27 cellular contexts compared by ENCODE assay signal in genomic region chr14:78278464-78278863, GRCh38.
A peak's percentile ranks its signal among the peaks of the same experiment; 100 is the strongest.
DNase-seq lines count a peak whose midpoint lies in the region; ATAC-seq and TF ChIP-seq lines count a peak whose summit lies in the region.
"Had no signal": no experiment of that assay in that cellular context is flagged by ENCODE, and none has a peak within 500 bp of the region (broad histone marks: within the 10 kb centered on the region; RNA-seq: fewer than 3 reads in every experiment).

No MANE protein-coding gene starts in this region.

- no peak overlapping the region for H2AFZ ChIP-seq in Karpas-422 (ENCODE audit: low read length)

- H3K4me1 ChIP-seq in Karpas-422 (ENCODE audit: low read length): peaks cover 21% of the 10 kb centered on the region
- no peaks in the 10 kb centered on the region for H3K4me1 ChIP-seq in heart left ventricle
- H3K4me1 ChIP-seq: A549, BE2C, spleen, tibial artery had no signal

- BruUV-seq in Calu3 (replicated peaks; lab: Mats Ljungman, UMichigan): no TSS peak

- H3K27me3 ChIP-seq in Karpas-422 (ENCODE audit: low read length): no peaks in the 10 kb centered on the region; the same call in 1 of the 2 replicates
- peaks cover 0 to 7% (median 0%) of the 10 kb centered on the region in 9 donors for H3K27me3 ChIP-seq in heart left ventricle
- H3K27me3 ChIP-seq: BE2C, spleen had no signal

- H3K9ac ChIP-seq in Karpas-422 (ENCODE audit: low read length): no peak overlapping the region

- no peaks in the 10 kb centered on the region for H3K9me3 Mint-ChIP-seq in Calu3 (ENCODE audit: low read depth, unreplicated experiment)
- H3K9me3 Mint-ChIP-seq: activated naive CD4-positive, alpha-beta T cell treated with anti-CD3 and anti-CD28 coated beads, Interleukin-2, amount 10 ng/mL, durations not matched to agents 7 days and 5 days; dendritic cell treated with granulocyte-macrophage colony-stimulating factor and Interleukin-4, amounts not matched to agents 40 ng/mL and 50 ng/mL, for 4 days had no signal

- TF ChIP-seq CTCF in Calu3 (IDR thresholded peaks at IDR 0.05; ENCODE audit: unreplicated experiment): no peak
- TF ChIP-seq CTCF in heart left ventricle (IDR thresholded peaks at IDR 0.05): no peak

- ATAC-seq in heart left ventricle: no peak
- ATAC-seq in GM18502 (IDR thresholded peaks at IDR 0.05; ENCODE audit: poor library complexity, unreplicated experiment): no peak
- ATAC-seq: A549; stimulated activated naive CD8-positive, alpha-beta T cell treated with anti-CD3 and anti-CD28 coated beads, Interleukin-15, Interleukin-2, amounts not matched to agents 100 U/mL and 50 U/mL, for 24 hours had no signal

- H3K36me3 Mint-ChIP-seq in Calu3 (ENCODE audit: insufficient read depth, unreplicated experiment): no peaks in the 10 kb centered on the region
- H3K36me3 Mint-ChIP-seq: activated naive CD4-positive, alpha-beta T cell treated with anti-CD3 and anti-CD28 coated beads, Interleukin-2, amount 10 ng/mL, durations not matched to agents 7 days and 5 days; IgD-negative memory B cell had no signal

- H3K27me3 Mint-ChIP-seq in Calu3 (ENCODE audit: unreplicated experiment): peaks cover 54% of the 10 kb centered on the region
- H3K27me3 Mint-ChIP-seq: activated naive CD4-positive, alpha-beta T cell treated with anti-CD3 and anti-CD28 coated beads, Interleukin-2, amount 10 ng/mL, durations not matched to agents 7 days and 5 days had no signal

- no peaks in the 10 kb centered on the region for H3K4me1 Mint-ChIP-seq in Calu3 (ENCODE audit: low read depth, unreplicated experiment)
- H3K4me1 Mint-ChIP-seq: activated naive CD4-positive, alpha-beta T cell treated with anti-CD3 and anti-CD28 coated beads, Interleukin-2, amount 10 ng/mL, durations not matched to agents 7 days and 5 days; IgD-negative memory B cell had no signal

- DNase-seq in COLO668 (lab: John Stamatoyannopoulos, UW; ENCODE audit: unreplicated experiment): peak; percentile 81
- no peak for DNase-seq in Karpas-422
- DNase-seq in NCI-H2171 (lab: John Stamatoyannopoulos, UW): peak; percentile 27
- peak; percentile 35 for DNase-seq in SHP77 treated with DMSO at 0.1 percent for 48 hours (lab: John Stamatoyannopoulos, UW)
- DNase-seq in Calu3: no peak
- no peak for DNase-seq in heart left ventricle
- no peak for DNase-seq in posterior cingulate gyrus
- DNase-seq: activated CD4-positive, alpha-beta T cell treated with anti-CD3 and anti-CD28 coated beads for 4 hours; activated naive CD4-positive, alpha-beta T cell treated with anti-CD3 and anti-CD28 coated beads, Interleukin-2, amount 10 ng/mL, durations not matched to agents 7 days and 5 days; activated T-cell treated with anti-CD3 and anti-CD28 coated beads, Interleukin-2, amount 50 U/mL, for 48 hours; aorta; BE2C; caudate nucleus; glutamatergic neuron; kidney glomerular epithelial cell; MM.1S; nucleus accumbens; spleen; stimulated activated CD4-positive, alpha-beta T cell treated with anti-CD3 and anti-CD28 coated beads, Interleukin-4, amount 100 ng/mL, for 24 hours; stimulated activated naive CD8-positive, alpha-beta T cell treated with anti-CD3 and anti-CD28 coated beads, Interleukin-15, Interleukin-2, amounts not matched to agents 100 U/mL and 50 U/mL, for 24 hours; T-helper 2 cell; tibial artery had no signal

- no peaks in the 10 kb centered on the region for H3K79me2 ChIP-seq in Karpas-422 (ENCODE audit: low read length)

- H3K27ac Mint-ChIP-seq in Calu3 (ENCODE audit: unreplicated experiment): no peak overlapping the region
- H3K27ac Mint-ChIP-seq: activated naive CD4-positive, alpha-beta T cell treated with anti-CD3 and anti-CD28 coated beads, Interleukin-2, amount 10 ng/mL, durations not matched to agents 7 days and 5 days; dendritic cell treated with granulocyte-macrophage colony-stimulating factor and Interleukin-4, amounts not matched to agents 40 ng/mL and 50 ng/mL, for 4 days had no signal

- CTCF ChIA-PET in Calu3 (lab: Charles Lee): no interaction called here

- H3K9me3 ChIP-seq in Karpas-422 (ENCODE audit: low read length): no peaks in the 10 kb centered on the region
- no peaks in the 10 kb centered on the region for H3K9me3 ChIP-seq in heart left ventricle
- H3K9me3 ChIP-seq: A549, BE2C, spleen, tibial artery had no signal

- H3K4me3 ChIP-seq in Karpas-422 (ENCODE audit: low read length) (no peak overlapping the region), heart left ventricle (no peak overlapping the region)
- H3K4me3 ChIP-seq: A549, SK-N-MC, spleen, tibial artery had no signal

- H3K4me2 ChIP-seq in Karpas-422 (ENCODE audit: low read depth, low read length, poor library complexity, severe bottlenecking): peak overlapping the region; percentile 20
- H3K4me2 ChIP-seq: A549 had no signal

- H3K36me3 ChIP-seq in Karpas-422 (ENCODE audit: insufficient read depth, low read length) (no peaks in the 10 kb centered on the region), heart left ventricle (no peaks in the 10 kb centered on the region)
- H3K36me3 ChIP-seq: BE2C, spleen, tibial artery had no signal

- intact Hi-C loops in Calu3 (cut with micrococcal nuclease; ENCODE audit: unreplicated experiment): no loop called here
- intact Hi-C loops in heart left ventricle (cut with DNase I): no loop called here
- intact Hi-C loops in posterior cingulate gyrus (cut with DNase I): no loop called here

- no peaks in the 10 kb centered on the region for H4K20me1 ChIP-seq in Karpas-422 (ENCODE audit: insufficient read depth, low read depth, low read length)

- no peaks in the 10 kb centered on the region for H3K9me2 ChIP-seq in Karpas-422 (replicated peaks; ENCODE audit: insufficient read depth, low read length)

- TF ChIP-seq POLR2A in heart left ventricle (IDR thresholded peaks at IDR 0.05): no peak

- H3K27ac ChIP-seq in Karpas-422 (ENCODE audit: low read length) (no peak overlapping the region), heart left ventricle (no peak overlapping the region)
- H3K27ac ChIP-seq: A549, SK-N-MC, spleen, tibial artery had no signal

- no peak overlapping the region for H3K4me3 Mint-ChIP-seq in Calu3 (ENCODE audit: low read depth, unreplicated experiment)
- H3K4me3 Mint-ChIP-seq: activated naive CD4-positive, alpha-beta T cell treated with anti-CD3 and anti-CD28 coated beads, Interleukin-2, amount 10 ng/mL, durations not matched to agents 7 days and 5 days; dendritic cell treated with granulocyte-macrophage colony-stimulating factor and Interleukin-4, amounts not matched to agents 40 ng/mL and 50 ng/mL, for 4 days; IgD-negative memory B cell had no signal

Comparison
In these comparisons a context has a peak if more than half of its experiments do, and no peak if none do; other contexts are left out.
1. DNase-seq: peak in COLO668 (single experiment), NCI-H2171 (single experiment) and SHP77 treated with DMSO at 0.1 percent for 48 hours (single experiment); none in Karpas-422 (single experiment), Calu3 (single experiment), heart left ventricle (0 of 5) and posterior cingulate gyrus (0 of 10).